ENCODE assay signal across 14 cellular contexts in the genomic region with DNA sequence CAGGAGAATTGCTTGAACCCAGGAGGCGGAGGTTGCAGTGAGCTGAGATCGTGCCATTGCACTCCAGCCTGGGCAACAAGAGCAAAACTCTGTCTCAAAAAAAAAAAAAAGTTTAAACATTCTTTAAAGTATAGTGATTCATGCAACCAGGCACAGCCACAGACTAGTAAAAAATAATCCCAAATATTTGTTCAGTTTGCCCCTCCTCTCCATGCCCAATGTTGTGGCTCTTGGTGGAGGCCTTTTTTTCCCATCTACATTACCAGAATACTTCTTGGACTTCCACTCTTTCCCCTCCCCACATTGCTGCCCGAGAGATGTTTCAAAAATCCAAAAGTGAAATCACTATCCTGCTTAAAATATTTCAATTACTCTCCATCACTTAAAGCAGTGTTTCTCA. TPM values are rescaled to one million over a fixed set of nuclear protein-coding genes. Genes with fewer than 3 reads are reported as not detected.
"Had no signal": no experiment of that assay in that cellular context is flagged by ENCODE, and none has a peak within 500 bp of the region (broad histone marks: within the 10 kb centered on the region; RNA-seq: fewer than 3 reads in every experiment).

No MANE protein-coding gene starts in this region.

- H3K36me3 ChIP-seq: ascending aorta, colonic mucosa, gastroesophageal sphincter, sigmoid colon had no signal

- H3K27ac ChIP-seq: ascending aorta, colonic mucosa, gastroesophageal sphincter, psoas muscle, sigmoid colon had no signal

- ATAC-seq: gastroesophageal sphincter, psoas muscle, T-helper 17 cell had no signal

- H3K9me3 ChIP-seq: ascending aorta, colonic mucosa, gastroesophageal sphincter, psoas muscle, sigmoid colon had no signal

- H3K4me3 ChIP-seq: ascending aorta, colonic mucosa, gastroesophageal sphincter, psoas muscle, sigmoid colon had no signal

- H3K27me3 ChIP-seq: ascending aorta, colonic mucosa, sigmoid colon had no signal

- DNase-seq: activated gamma-delta T cell; activated naive CD8-positive, alpha-beta T cell treated with anti-CD3 and anti-CD28 coated beads, Interleukin-2, amount 10 ng/mL, durations not matched to agents 7 days and 5 days; colonic mucosa; kidney; mesendoderm; nephron progenitor cell; psoas muscle; sigmoid colon; stimulated activated CD4-positive, alpha-beta T cell treated with anti-CD3 and anti-CD28 coated beads, Interleukin-2, amount 100 ng/mL, for 48 hours; stimulated activated CD8-positive, alpha-beta memory T cell treated with anti-CD3 and anti-CD28 coated beads, Interleukin-4, amount 100 ng/mL, for 48 hours; T-helper 17 cell had no signal

RNA-seq across cellular contexts. Expression of a gene that starts 37.3 kb away (rescaled TPM):
- total RNA-seq: ascending aorta, endothelial cell of umbilical vein had no signal
